In genomic region chr14:65258391-65258790, GRCh38 we compare ENCODE assay signal across 1 cellular context.
TF ChIP-seq lines count a peak whose summit lies in the region.

No MANE protein-coding gene starts in this region.

TF ChIP-seq in WTC11, 78 proteins besides CTCF, POLR2A, EP300 and RAD21 (continued from another document):
- no peak for TF ChIP-seq ERG (CRISPR knock-in tag; IDR thresholded peaks at IDR 0.05)
- no peak for TF ChIP-seq PREB (CRISPR knock-in tag; IDR thresholded peaks at IDR 0.05; ENCODE audit: borderline replicate concordance)
- TF ChIP-seq ZNF396 (CRISPR knock-in tag; IDR thresholded peaks at IDR 0.05; ENCODE audit: borderline replicate concordance) = no peak
- TF ChIP-seq E2F1 (CRISPR knock-in tag; IDR thresholded peaks at IDR 0.05) = no peak
- TF ChIP-seq AR (CRISPR knock-in tag; IDR thresholded peaks at IDR 0.05) = no peak
- TF ChIP-seq FOXP4 (CRISPR knock-in tag; IDR thresholded peaks at IDR 0.05) = no peak
- TF ChIP-seq TEAD4 (CRISPR knock-in tag; IDR thresholded peaks at IDR 0.05) = no peak
- no peak for TF ChIP-seq IRF1 (CRISPR knock-in tag; IDR thresholded peaks at IDR 0.05)
- TF ChIP-seq CREB1 (CRISPR knock-in tag; IDR thresholded peaks at IDR 0.05) = no peak
TF ChIP-seq in WTC11: peak in this region for 0.
